ENCODE assay signal across 22 cellular contexts in genomic region chr6:89787660-89788338, GRCh38.
"Had no signal": no experiment of that assay in that cellular context is flagged by ENCODE, and none has a peak within 500 bp of the region (broad histone marks: within the 10 kb centered on the region; RNA-seq: fewer than 3 reads in every experiment).

No MANE protein-coding gene starts in this region.

- H3K27ac Mint-ChIP-seq: activated CD4-positive, alpha-beta memory T cell treated with anti-CD3 and anti-CD28 coated beads, Interleukin-2, amount 10 ng/mL, durations not matched to agents 7 days and 5 days; activated CD4-positive, alpha-beta T cell treated with anti-CD3 and anti-CD28 coated beads, Interleukin-2, amount 10 ng/mL, durations not matched to agents 7 days and 5 days; activated naive CD8-positive, alpha-beta T cell; activated T-cell treated with anti-CD3 and anti-CD28 coated beads, Interleukin-2, amount 50 U/mL, for 24 hours; dendritic cell treated with granulocyte-macrophage colony-stimulating factor and Interleukin-4, amounts not matched to agents 40 ng/mL and 50 ng/mL, for 4 days; memory B cell; stimulated activated naive CD8-positive, alpha-beta T cell treated with anti-CD3 and anti-CD28 coated beads, Interleukin-15, Interleukin-2, amounts not matched to agents 100 ng/mL and 50 ng/mL, for 24 hours had no signal

- H3K4me3 Mint-ChIP-seq: activated CD4-positive, alpha-beta memory T cell treated with anti-CD3 and anti-CD28 coated beads, Interleukin-2, amount 10 ng/mL, durations not matched to agents 7 days and 5 days; activated CD4-positive, alpha-beta T cell treated with anti-CD3 and anti-CD28 coated beads, Interleukin-2, amount 10 ng/mL, durations not matched to agents 7 days and 5 days; activated naive CD8-positive, alpha-beta T cell; activated T-cell treated with anti-CD3 and anti-CD28 coated beads, Interleukin-2, amount 50 U/mL, for 24 hours; central memory CD8-positive, alpha-beta T cell; dendritic cell treated with granulocyte-macrophage colony-stimulating factor and Interleukin-4, amounts not matched to agents 40 ng/mL and 50 ng/mL, for 4 days; memory B cell; naive thymus-derived CD8-positive, alpha-beta T cell; neural crest cell; stimulated activated naive CD8-positive, alpha-beta T cell treated with anti-CD3 and anti-CD28 coated beads, Interleukin-15, Interleukin-2, amounts not matched to agents 100 ng/mL and 50 ng/mL, for 24 hours had no signal

- DNase-seq: activated CD4-positive, alpha-beta memory T cell treated with anti-CD3 and anti-CD28 coated beads, Interleukin-2, amount 10 ng/mL, durations not matched to agents 7 days and 5 days; activated CD4-positive, alpha-beta T cell treated with anti-CD3 and anti-CD28 coated beads for 1 hour; activated CD4-positive, alpha-beta T cell treated with anti-CD3 and anti-CD28 coated beads, Interleukin-2, amount 10 ng/mL, durations not matched to agents 7 days and 5 days; activated CD8-positive, alpha-beta memory T cell treated with anti-CD3 and anti-CD28 coated beads, Interleukin-2, amount 50 U/mL, for 48 hours; activated T-cell treated with anti-CD3 and anti-CD28 coated beads, Interleukin-2, amount 50 U/mL, for 24 hours; anterior cingulate cortex; foreskin melanocyte; midbrain; naive thymus-derived CD8-positive, alpha-beta T cell; occipital lobe; right cardiac atrium; stimulated activated CD4-positive, alpha-beta T cell treated with anti-CD3 and anti-CD28 coated beads, Interleukin-12 subunit alpha, Interleukin-12 subunit beta, amount 100 ng/mL, for 4 hours; stimulated activated CD4-positive, alpha-beta T cell treated with anti-CD3 and anti-CD28 coated beads, Interleukin-4, amount 100 ng/mL, for 1 hour; substantia nigra; T-helper 2 cell had no signal

- H3K27me3 Mint-ChIP-seq: activated CD4-positive, alpha-beta memory T cell treated with anti-CD3 and anti-CD28 coated beads, Interleukin-2, amount 10 ng/mL, durations not matched to agents 7 days and 5 days; activated CD4-positive, alpha-beta T cell treated with anti-CD3 and anti-CD28 coated beads, Interleukin-2, amount 10 ng/mL, durations not matched to agents 7 days and 5 days; activated naive CD8-positive, alpha-beta T cell; activated T-cell treated with anti-CD3 and anti-CD28 coated beads, Interleukin-2, amount 50 U/mL, for 24 hours; central memory CD8-positive, alpha-beta T cell; dendritic cell treated with granulocyte-macrophage colony-stimulating factor and Interleukin-4, amounts not matched to agents 40 ng/mL and 50 ng/mL, for 4 days; memory B cell; naive thymus-derived CD8-positive, alpha-beta T cell; stimulated activated naive CD8-positive, alpha-beta T cell treated with anti-CD3 and anti-CD28 coated beads, Interleukin-15, Interleukin-2, amounts not matched to agents 100 ng/mL and 50 ng/mL, for 24 hours had no signal

- H3K4me3 ChIP-seq: esophagus muscularis mucosa had no signal

- ATAC-seq: naive thymus-derived CD8-positive, alpha-beta T cell; right cardiac atrium had no signal

- H3K27ac ChIP-seq: esophagus muscularis mucosa had no signal

- H3K4me1 Mint-ChIP-seq: memory B cell, neural crest cell had no signal

- H3K9me3 Mint-ChIP-seq: activated CD4-positive, alpha-beta memory T cell treated with anti-CD3 and anti-CD28 coated beads, Interleukin-2, amount 10 ng/mL, durations not matched to agents 7 days and 5 days; activated CD4-positive, alpha-beta T cell treated with anti-CD3 and anti-CD28 coated beads, Interleukin-2, amount 10 ng/mL, durations not matched to agents 7 days and 5 days; central memory CD8-positive, alpha-beta T cell; memory B cell; stimulated activated naive CD8-positive, alpha-beta T cell treated with anti-CD3 and anti-CD28 coated beads, Interleukin-15, Interleukin-2, amounts not matched to agents 100 ng/mL and 50 ng/mL, for 24 hours had no signal

- H3K4me1 ChIP-seq: esophagus muscularis mucosa had no signal

- H3K27me3 ChIP-seq: esophagus muscularis mucosa had no signal
